21 cellular contexts compared by ENCODE assay signal in genomic region chr2:7003895-7004294, GRCh38.
DNase-seq lines count a peak whose midpoint lies in the region; ATAC-seq, FAIRE-seq and TF ChIP-seq lines count a peak whose summit lies in the region.
"Had no signal": no experiment of that assay in that cellular context is flagged by ENCODE, and none has a peak within 500 bp of the region (broad histone marks: within the 10 kb centered on the region; RNA-seq: fewer than 3 reads in every experiment).

No MANE protein-coding gene starts in this region.

- 87% methylated on average over 3 of the region's 3 CpGs for WGBS in HepG2 (ENCODE audit: low lambda C conversion rate)
- 100% methylated on average over 1 of the region's 3 CpGs for WGBS in right lobe of liver (ENCODE audit: insufficient coverage, low coverage, low lambda C conversion rate, missing lambda C conversion rate)
- 95 to 97% methylated on average over 3 of the region's 3 CpGs for WGBS in pancreas, 2 donors

- H3K9me3 Mint-ChIP-seq in CD8-positive, alpha-beta T cell, result no peaks in the 10 kb centered on the region
- H3K9me3 Mint-ChIP-seq in stimulated activated memory B cell treated with anti-CD40 and anti-IgM and Interleukin-4, amounts not matched to agents 10 μg/mL and 1 μg/mL and 100 μg/mL, for 72 hours, result no peaks in the 10 kb centered on the region
- H3K9me3 Mint-ChIP-seq: CD4-positive, CD25-positive, alpha-beta regulatory T cell; H9 had no signal

- no peaks in the 10 kb centered on the region for H3K27me3 Mint-ChIP-seq in CD8-positive, alpha-beta T cell (ENCODE audit: low read depth)
- H3K27me3 Mint-ChIP-seq in stimulated activated memory B cell treated with anti-CD40 and anti-IgM and Interleukin-4, amounts not matched to agents 10 μg/mL and 1 μg/mL and 100 μg/mL, for 72 hours, result peaks cover 18% of the 10 kb centered on the region
- H3K27me3 Mint-ChIP-seq: CD4-positive, CD25-positive, alpha-beta regulatory T cell had no signal

- peaks cover 68% of the 10 kb centered on the region for H3K36me3 Mint-ChIP-seq in CD8-positive, alpha-beta T cell
- no peaks in the 10 kb centered on the region for H3K36me3 Mint-ChIP-seq in stimulated activated memory B cell treated with anti-CD40 and anti-IgM and Interleukin-4, amounts not matched to agents 10 μg/mL and 1 μg/mL and 100 μg/mL, for 72 hours

- H3K4me1 ChIP-seq in HepG2 (ENCODE audit: insufficient read depth, low read length) (peaks cover 6% of the 10 kb centered on the region; the same call in 1 of the 2 replicates), right lobe of liver (no peaks in the 10 kb centered on the region), pancreas (peaks cover 10 to 22% (median 18%) of the 10 kb centered on the region in 3 donors)
- H3K4me1 ChIP-seq in CD8-positive, alpha-beta T cell (ENCODE audit: insufficient read depth, low read length), result no peaks in the 10 kb centered on the region
- H3K4me1 ChIP-seq: A549 had no signal

- no peak overlapping the region for H3K4me3 Mint-ChIP-seq in CD8-positive, alpha-beta T cell
- H3K4me3 Mint-ChIP-seq in stimulated activated memory B cell treated with anti-CD40 and anti-IgM and Interleukin-4, amounts not matched to agents 10 μg/mL and 1 μg/mL and 100 μg/mL, for 72 hours, result no peak overlapping the region
- H3K4me3 Mint-ChIP-seq: CD4-positive, CD25-positive, alpha-beta regulatory T cell; H9 had no signal

- H3K4me2 ChIP-seq in HepG2 (ENCODE audit: low read depth, low read length), result no peak overlapping the region
- H3K4me2 ChIP-seq: A549 had no signal

- no TSS peak for BruUV-seq in HepG2 (replicated peaks; lab: Mats Ljungman, UMichigan)

- H3K27ac ChIP-seq in HepG2 (ENCODE audit: extremely low read length, insufficient read depth, low read length), result no peak overlapping the region
- no peak overlapping the region for H3K27ac ChIP-seq in right lobe of liver
- H3K27ac ChIP-seq in CD8-positive, alpha-beta T cell (ENCODE audit: low read depth, low read length), result no peak overlapping the region
- H3K27ac ChIP-seq in dorsolateral prefrontal cortex, result peak overlapping the region in 33 of 59 donors; percentile 0 to 98 (median 70)
- no peak overlapping the region for H3K27ac ChIP-seq in pancreas
- H3K27ac ChIP-seq: 22Rv1, A549 had no signal

- H3K36me3 ChIP-seq in HepG2 (replicated peaks in 1 of 2; ENCODE audit: control insufficient read depth in 1 of 2, insufficient read depth in 2 of 2, low read length in 2 of 2), result no peaks in the 10 kb centered on the region
- no peaks in the 10 kb centered on the region for H3K36me3 ChIP-seq in right lobe of liver
- H3K36me3 ChIP-seq in CD8-positive, alpha-beta T cell (ENCODE audit: insufficient read depth, low read length), result peaks cover 6% of the 10 kb centered on the region
- no peaks in the 10 kb centered on the region for H3K36me3 ChIP-seq in pancreas

- no peak for TF ChIP-seq RAD21 in HepG2 (CRISPR knock-in tag; IDR thresholded peaks at IDR 0.05)

- peak overlapping the region; percentile 41 for H3K27ac Mint-ChIP-seq in CD8-positive, alpha-beta T cell
- H3K27ac Mint-ChIP-seq in stimulated activated memory B cell treated with anti-CD40 and anti-IgM and Interleukin-4, amounts not matched to agents 10 μg/mL and 1 μg/mL and 100 μg/mL, for 72 hours, result peak overlapping the region; percentile 17
- H3K27ac Mint-ChIP-seq: H9 had no signal

- FAIRE-seq in HepG2 (lab: Jason Lieb, UNC), result no peak
- no peak for FAIRE-seq in pancreas (lab: Jason Lieb, UNC)
- FAIRE-seq: A549, GM12892, GM18507, K562 had no signal

- H3K79me2 ChIP-seq in HepG2 (ENCODE audit: insufficient read depth, low read length), result no peaks in the 10 kb centered on the region

- H3K4me1 Mint-ChIP-seq in CD8-positive, alpha-beta T cell (ENCODE audit: low read depth), result peaks cover 25% of the 10 kb centered on the region
- H3K4me1 Mint-ChIP-seq in stimulated activated memory B cell treated with anti-CD40 and anti-IgM and Interleukin-4, amounts not matched to agents 10 μg/mL and 1 μg/mL and 100 μg/mL, for 72 hours, result peaks cover 45% of the 10 kb centered on the region
- H3K4me1 Mint-ChIP-seq: H9 had no signal

- CTCF ChIA-PET in HepG2 (lab: Yijun Ruan, JAX; ENCODE audit: low intra/inter-chr PET ratio, low total read pairs), result no interaction called here
- CTCF ChIA-PET in CD8-positive, alpha-beta T cell (lab: Charles Lee), result interaction anchor here (2.4 to 2.5 kb wide), 2 partner anchors 10 to 107 kb away, joined by 7 to 10 read pairs; no protein-coding TSS in a partner anchor

- H3K9me3 ChIP-seq in HepG2 (ENCODE audit: low read length) (no peaks in the 10 kb centered on the region), right lobe of liver (no peaks in the 10 kb centered on the region), pancreas (no peaks in the 10 kb centered on the region)
- H3K9me3 ChIP-seq in CD8-positive, alpha-beta T cell (ENCODE audit: low read length), result no peaks in the 10 kb centered on the region
- H3K9me3 ChIP-seq: A549 had no signal

- DNase-seq in HepG2 (ENCODE audit: low spot score), result no peak
- DNase-seq in right lobe of liver, result no peak
- no peak for DNase-seq in CD8-positive, alpha-beta T cell
- DNase-seq in dorsolateral prefrontal cortex, result no peak
- no peak for DNase-seq in NCI-H1694 treated with DMSO at 0.1 percent for 48 hours (lab: John Stamatoyannopoulos, UW)
- DNase-seq in pancreas, result no peak
- DNase-seq: C1 segment of cervical spinal cord; CD4-positive, CD25-positive, alpha-beta regulatory T cell; DMS153; DMS79; GDM1; GOT3; H9; IMR-90 had no signal

- no peak overlapping the region for H2AFZ ChIP-seq in HepG2 (ENCODE audit: low read length)

- in situ Hi-C loops in HepG2 (cut with HindIII; ENCODE audit: extremely low pct_ligation_motif_present, low pct_unique_long_range_greater_than_20kb), result no loop called here

- intact Hi-C loops in HepG2 (cut with micrococcal nuclease; ENCODE audit: unreplicated experiment), result no loop called here
- intact Hi-C loops in right lobe of liver (cut with DNase I), result no loop called here
- intact Hi-C loops in CD8-positive, alpha-beta T cell (cut with DNase I, micrococcal nuclease), result no loop called here
- intact Hi-C loops in dorsolateral prefrontal cortex (cut with DNase I), result no loop called here
- intact Hi-C loops in pancreas (cut with DNase I), result no loop called here

- no peak for TF ChIP-seq CTCF in HepG2 (CRISPR knock-in tag; IDR thresholded peaks at IDR 0.05)
- no peak for TF ChIP-seq CTCF in right lobe of liver (IDR thresholded peaks at IDR 0.05)
- no peak for TF ChIP-seq CTCF in CD8-positive, alpha-beta T cell (IDR thresholded peaks at IDR 0.05)
- no peak for TF ChIP-seq CTCF in dorsolateral prefrontal cortex (IDR thresholded peaks at IDR 0.05 in 54 of 56, conservative IDR thresholded peaks at IDR 0.05 in 2 of 56; ENCODE audit: low read depth in 1 of 56, partially characterized antibody in 56 of 56)
- TF ChIP-seq CTCF in pancreas (IDR thresholded peaks at IDR 0.05), result no peak

- no peak overlapping the region for H3K9ac ChIP-seq in HepG2 (ENCODE audit: insufficient read depth, low read depth, low read length)

- TF ChIP-seq POLR2A in HepG2 (IDR thresholded peaks at IDR 0.05; ENCODE audit: insufficient read depth in 1 of 2, low read depth in 2 of 2, low read length in 2 of 2) (no peak), right lobe of liver (IDR thresholded peaks at IDR 0.05) (no peak)

- H4K20me1 ChIP-seq in HepG2 (ENCODE audit: insufficient read depth, low read length), result no peaks in the 10 kb centered on the region

- H3K4me3 ChIP-seq in HepG2 (replicated peaks in 1 of 3; ENCODE audit: insufficient read depth in 1 of 3, low read depth in 2 of 3, low read length in 3 of 3), result no peak overlapping the region
- H3K4me3 ChIP-seq in right lobe of liver, result no peak overlapping the region
- H3K4me3 ChIP-seq in CD8-positive, alpha-beta T cell (ENCODE audit: low read depth, low read length), result no peak overlapping the region
- no peak overlapping the region for H3K4me3 ChIP-seq in dorsolateral prefrontal cortex
- H3K4me3 ChIP-seq in pancreas, result no peak overlapping the region
- H3K4me3 ChIP-seq: A549, K562 had no signal

- no peak for ATAC-seq in HepG2
- ATAC-seq in right lobe of liver, result no peak
- ATAC-seq in CD8-positive, alpha-beta T cell, result no peak
- ATAC-seq in stimulated activated memory B cell treated with anti-CD40 and anti-IgM and Interleukin-4, amounts not matched to agents 10 μg/mL and 1 μg/mL and 100 μg/mL, for 72 hours, result no peak
- ATAC-seq in GM19023 (IDR thresholded peaks at IDR 0.05; ENCODE audit: unreplicated experiment), result no peak
- ATAC-seq in pancreas, result no peak
- ATAC-seq: A549, K562 had no signal

- TF ChIP-seq EP300 in HepG2 (IDR thresholded peaks at IDR 0.05; ENCODE audit: low read depth in 2 of 2, low read length in 2 of 2) (no peak), HepG2 (CRISPR knock-in tag; IDR thresholded peaks at IDR 0.05; ENCODE audit: borderline replicate concordance) (no peak)

- H3K27me3 ChIP-seq in HepG2 (ENCODE audit: control insufficient read depth in 1 of 2, insufficient read depth in 2 of 2, low read length in 2 of 2) (no peaks in the 10 kb centered on the region), right lobe of liver (no peaks in the 10 kb centered on the region), dorsolateral prefrontal cortex (no peaks in the 10 kb centered on the region), pancreas (no peaks in the 10 kb centered on the region)
- no peaks in the 10 kb centered on the region for H3K27me3 ChIP-seq in CD8-positive, alpha-beta T cell (ENCODE audit: insufficient read depth, low read length)

- POLR2A ChIA-PET in HepG2 (lab: Yijun Ruan, JAX), result no interaction called here
- POLR2A ChIA-PET in CD8-positive, alpha-beta T cell (lab: Charles Lee), result no interaction called here

TF ChIP-seq in HepG2, 621 proteins besides CTCF, POLR2A, EP300 and RAD21 (continues in another document):
- TF ChIP-seq ZNF543 (CRISPR knock-in tag; IDR thresholded peaks at IDR 0.05) (peak; percentile 80), ZNF7 (CRISPR knock-in tag; IDR thresholded peaks at IDR 0.05) (peak; percentile 88), BATF2 (CRISPR knock-in tag; IDR thresholded peaks at IDR 0.05) (no peak), ATF5 (CRISPR knock-in tag; IDR thresholded peaks at IDR 0.05; ENCODE audit: low read depth) (no peak), ZFP82 (CRISPR knock-in tag; IDR thresholded peaks at IDR 0.05; ENCODE audit: borderline replicate concordance) (no peak), ZNF713 (CRISPR knock-in tag; IDR thresholded peaks at IDR 0.05) (no peak), FOXO1 (CRISPR knock-in tag; IDR thresholded peaks at IDR 0.05) (no peak), ZBTB7B (CRISPR knock-in tag; IDR thresholded peaks at IDR 0.05) (no peak)

Comparison
In these comparisons a context has a peak if more than half of its experiments do, and no peak if none do; other contexts are left out.
1. H3K27ac ChIP-seq: peak in dorsolateral prefrontal cortex (33 of 59); none in HepG2 (single experiment), right lobe of liver (0 of 3), CD8-positive, alpha-beta T cell (single experiment) and pancreas (0 of 4).